In genomic region chr6:31272856-31273626, GRCh38 we compare ENCODE assay signal across 9 cellular contexts. TPM values are rescaled to one million over a fixed set of nuclear protein-coding genes. Genes with fewer than 3 reads are reported as not detected.
DNase-seq lines count a peak whose midpoint lies in the region; ATAC-seq and TF ChIP-seq lines count a peak whose summit lies in the region.
"Had no signal": no experiment of that assay in that cellular context is flagged by ENCODE, and none has a peak within 500 bp of the region (broad histone marks: within the 10 kb centered on the region; RNA-seq: fewer than 3 reads in every experiment).

No MANE protein-coding gene starts in this region.

- no peaks in the 10 kb centered on the region for H3K27me3 Mint-ChIP-seq in activated CD4-positive, alpha-beta memory T cell treated with anti-CD3 and anti-CD28 coated beads for 36 hours

- H3K79me2 ChIP-seq in GM23248 (ENCODE audit: insufficient read depth) = no peaks in the 10 kb centered on the region

- H3F3A ChIP-seq in GM23248 (ENCODE audit: insufficient read depth) = no peaks in the 10 kb centered on the region

- peaks cover 37% of the 10 kb centered on the region for H3K36me3 Mint-ChIP-seq in activated CD4-positive, alpha-beta memory T cell treated with anti-CD3 and anti-CD28 coated beads for 36 hours

- intact Hi-C loops in activated CD4-positive, alpha-beta memory T cell treated with anti-CD3 and anti-CD28 coated beads for 36 hours (cut with micrococcal nuclease) = loop anchor here (1.0 to 5.0 kb wide), 7 partner anchors 69 to 656 kb away; partner anchors contain the start of genes MRPS18B, PPP1R10, PRRC2A and TCF19
- intact Hi-C loops in right cardiac atrium (cut with DNase I) (loop anchor here in 3 of 4 donors (5.0 to 10.0 kb wide), 3 partner anchors 76 to 84 kb away; partner anchors contain the start of gene HLA-B (in 2 of the 3)), sciatic nerve (cut with DNase I) (no loop called here)

- H3K9me2 ChIP-seq in GM23248 (ENCODE audit: insufficient read depth) = no peaks in the 10 kb centered on the region

- TF ChIP-seq CTCF in GM10266 (IDR thresholded peaks at IDR 0.05; ENCODE audit: control insufficient read depth, insufficient read depth, low read depth, missing control alignments) = no peak

- in situ Hi-C loops in GM23248 (cut with MboI) = no loop called here

- H3K36me3 ChIP-seq in GM23248 (ENCODE audit: low read depth) = no peaks in the 10 kb centered on the region

- H3K27me3 ChIP-seq in GM23248 (replicated peaks; ENCODE audit: insufficient read depth) (peaks cover 8% of the 10 kb centered on the region; the same call in 1 of the 2 replicates), right cardiac atrium (ENCODE audit: control insufficient read depth, insufficient read depth) (no peaks in the 10 kb centered on the region)

- H3K9ac ChIP-seq in GM23248 = no peak overlapping the region

- no peaks in the 10 kb centered on the region for H4K20me1 ChIP-seq in GM23248 (ENCODE audit: insufficient read depth)

- POLR2A ChIA-PET in activated CD4-positive, alpha-beta memory T cell treated with anti-CD3 and anti-CD28 coated beads for 36 hours (lab: Charles Lee) = interaction anchor here (1.0 to 1.1 kb wide), 3 partner anchors 75 to 94 kb away, joined by 3 to 6 read pairs (median 4); no protein-coding TSS in a partner anchor

- H3K27ac ChIP-seq in GM23248 (no peak overlapping the region), right cardiac atrium (ENCODE audit: low read length) (peak overlapping the region; percentile 51)

- H3K4me1 Mint-ChIP-seq in activated CD4-positive, alpha-beta memory T cell treated with anti-CD3 and anti-CD28 coated beads for 36 hours (ENCODE audit: low read depth) = peaks cover 43% of the 10 kb centered on the region

- H3K4me1 ChIP-seq in GM23248 (ENCODE audit: insufficient read depth) = no peaks in the 10 kb centered on the region
- H3K4me1 ChIP-seq in right cardiac atrium (ENCODE audit: control insufficient read depth, insufficient read depth, low read length) = no peaks in the 10 kb centered on the region

- peak overlapping the region; percentile 86 for H2AFZ ChIP-seq in GM23248

- CTCF ChIA-PET in activated CD4-positive, alpha-beta memory T cell treated with anti-CD3 and anti-CD28 coated beads for 36 hours (lab: Charles Lee) = interaction anchor here (0.6 to 1.6 kb wide), 3 partner anchors 35 to 95 kb away, joined by 3 to 11 read pairs (median 5); no protein-coding TSS in a partner anchor

- peak overlapping the region; percentile 95 for H3K4me3 Mint-ChIP-seq in activated CD4-positive, alpha-beta memory T cell treated with anti-CD3 and anti-CD28 coated beads for 36 hours

- no peak for ATAC-seq in right cardiac atrium
- ATAC-seq in sciatic nerve = no peak

- H3K4me3 ChIP-seq in GM23248 (no peak overlapping the region), right cardiac atrium (ENCODE audit: low read length) (peak overlapping the region; percentile 87)

- no peaks in the 10 kb centered on the region for H3K9me3 ChIP-seq in GM23248 (ENCODE audit: low read depth)
- H3K9me3 ChIP-seq in right cardiac atrium (ENCODE audit: control insufficient read depth, low read length) = no peaks in the 10 kb centered on the region

- H3K27ac Mint-ChIP-seq in activated CD4-positive, alpha-beta memory T cell treated with anti-CD3 and anti-CD28 coated beads for 36 hours = peak overlapping the region; percentile 99

- peak; percentile 9 for DNase-seq in GM23248
- DNase-seq in activated CD4-positive, alpha-beta memory T cell treated with anti-CD3 and anti-CD28 coated beads for 36 hours = peak; percentile 44
- no peak for DNase-seq in right cardiac atrium
- DNase-seq in stimulated activated CD8-positive, alpha-beta memory T cell treated with anti-CD3 and anti-CD28 coated beads, Interleukin-4, amount 100 ng/mL, for 48 hours = peak; percentile 56
- DNase-seq in NCI-H146 treated with DMSO at 0.1 percent for 48 hours (lab: John Stamatoyannopoulos, UW; ENCODE audit: unreplicated experiment) = no peak
- DNase-seq in NCI-H526 treated with DMSO at 0.1 percent for 48 hours (lab: John Stamatoyannopoulos, UW) = no peak
- DNase-seq in sciatic nerve (ENCODE audit: low spot score) = no peak
- DNase-seq in GM10266 (ENCODE audit: extremely low spot score) = no peak
- DNase-seq: NCI-H2171 treated with DMSO at 0.1 percent for 48 hours had no signal

- no peak overlapping the region for H3K4me2 ChIP-seq in GM23248 (ENCODE audit: unreplicated experiment)

- WGBS in GM23248 (ENCODE audit: low coverage in 1 of 2, low lambda C conversion rate in 2 of 2, missing lambda C conversion rate in 2 of 2), 2 experiments = 57 to 66% methylated on average over 10 of the region's 10 CpGs
- WGBS in right cardiac atrium = 34% methylated on average over 10 of the region's 10 CpGs

- H3K9me3 Mint-ChIP-seq in activated CD4-positive, alpha-beta memory T cell treated with anti-CD3 and anti-CD28 coated beads for 36 hours = no peaks in the 10 kb centered on the region

RNA-seq across cellular contexts. Expression of gene HLA-C, which starts 1.1 kb away (rescaled TPM):
- total RNA-seq in GM23248 (2014; rRNA removed; shearing (Covaris generic)) = 157 and 168 TPM in 2 replicates
- polyA plus RNA-seq in GM23248 (2016; fragmentation: Nextera tagmentation; extraction: Ambion mirVana) (244 and 255 TPM in 2 replicates), right cardiac atrium (276 TPM)
- 100 to 1,000 TPM; 976 to 983 TPM for total RNA-seq in activated CD4-positive, alpha-beta memory T cell treated with anti-CD3 and anti-CD28 coated beads for 36 hours
- total RNA-seq in right cardiac atrium (100 to 1,000 TPM; 183 to 425 (median 325) TPM), sciatic nerve (363 TPM)

Comparison
In these comparisons a context has a peak if more than half of its experiments do, and no peak if none do; other contexts are left out.
1. DNase-seq: peak in GM23248 (single experiment), activated CD4-positive, alpha-beta memory T cell treated with anti-CD3 and anti-CD28 coated beads for 36 hours (single experiment) and stimulated activated CD8-positive, alpha-beta memory T cell treated with anti-CD3 and anti-CD28 coated beads, Interleukin-4, amount 100 ng/mL, for 48 hours (single experiment); none in right cardiac atrium (0 of 3), NCI-H146 treated with DMSO at 0.1 percent for 48 hours (single experiment), NCI-H526 treated with DMSO at 0.1 percent for 48 hours (single experiment), sciatic nerve (single experiment) and GM10266 (single experiment).